16 cellular contexts compared by ENCODE assay signal in the genomic region with DNA sequence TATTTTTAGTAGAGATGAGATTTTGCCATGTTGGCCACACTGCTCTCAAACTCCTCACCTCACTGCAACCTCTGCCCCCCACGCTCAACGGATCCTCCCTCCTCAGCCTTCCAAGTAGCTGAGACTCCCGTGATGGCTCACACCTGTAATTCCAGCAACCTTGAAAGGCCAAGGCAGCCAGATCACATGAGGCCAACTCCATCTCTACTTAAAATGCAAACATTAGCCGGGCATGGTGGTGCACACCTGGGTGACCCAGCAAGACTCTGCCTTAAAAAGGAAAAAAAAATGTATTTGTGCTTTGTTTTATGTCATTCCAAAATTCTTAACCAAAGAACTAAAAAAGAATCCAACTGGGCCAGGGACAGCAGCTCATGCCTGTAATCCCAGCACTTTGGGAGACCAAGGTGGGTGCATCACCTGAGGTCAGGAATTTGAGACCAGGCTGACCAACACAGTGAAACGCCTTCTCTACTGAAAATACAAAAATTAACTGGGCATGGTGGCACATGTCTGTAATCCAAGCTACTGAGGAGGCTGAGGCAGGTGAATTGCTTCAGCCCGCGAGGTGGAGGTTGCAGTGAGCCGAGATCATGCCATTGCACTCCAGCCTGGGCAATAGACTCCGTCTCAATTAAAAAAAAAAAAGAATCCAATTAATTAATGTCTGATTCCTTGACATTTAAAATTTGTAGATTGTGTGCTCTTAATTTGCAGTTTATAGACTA. TPM values are rescaled to one million over a fixed set of nuclear protein-coding genes. Genes with fewer than 3 reads are reported as not detected.
DNase-seq lines count a peak whose midpoint lies in the region; ATAC-seq and TF ChIP-seq lines count a peak whose summit lies in the region.
"Not testable (repeated sequence)": the region's sequence is repeated elsewhere in the genome, so short reads cannot be mapped to it uniquely, and the experiment has no call there.
"Had no signal": no experiment of that assay in that cellular context is flagged by ENCODE, and none has a peak within 500 bp of the region (broad histone marks: within the 10 kb centered on the region; RNA-seq: fewer than 3 reads in every experiment).

No MANE protein-coding gene starts in this region.

- H3K36me3 Mint-ChIP-seq in activated CD8-positive, alpha-beta T cell treated with anti-CD3 and anti-CD28 coated beads, Interleukin-2, amount 10 ng/mL, durations not matched to agents 7 days and 5 days (ENCODE audit: low read depth); neural progenitor cell; progenitor cell of endocrine pancreas (ENCODE audit: insufficient read depth): not testable (repeated sequence)
- H3K36me3 Mint-ChIP-seq in endothelial cell (ENCODE audit: low read depth, unreplicated experiment): peaks cover 12% of the 10 kb centered on the region

- H3K9ac ChIP-seq in neural progenitor cell: not testable (repeated sequence)

- H3K4me3 ChIP-seq in neural progenitor cell; aorta (ENCODE audit: low read length in 2 of 2): not testable (repeated sequence)

- ATAC-seq in activated CD8-positive, alpha-beta T cell treated with anti-CD3 and anti-CD28 coated beads, Interleukin-2, amount 10 ng/mL, durations not matched to agents 7 days and 5 days; left lobe of liver: not testable (repeated sequence)
- ATAC-seq in aorta (ENCODE audit: low FRiP score): peak; percentile 4

- intact Hi-C loops in aorta (cut with DNase I): not testable (repeated sequence)

- not testable (repeated sequence) for H3K27me3 Mint-ChIP-seq in activated CD8-positive, alpha-beta T cell treated with anti-CD3 and anti-CD28 coated beads, Interleukin-2, amount 10 ng/mL, durations not matched to agents 7 days and 5 days (ENCODE audit: low read depth); neural progenitor cell (ENCODE audit: insufficient read depth, low read depth); progenitor cell of endocrine pancreas
- H3K27me3 Mint-ChIP-seq in endothelial cell (ENCODE audit: unreplicated experiment): peaks cover 14% of the 10 kb centered on the region

- H3K79me2 ChIP-seq in neural progenitor cell (ENCODE audit: low read depth): not testable (repeated sequence)

- DNase-seq in activated CD8-positive, alpha-beta T cell treated with anti-CD3 and anti-CD28 coated beads, Interleukin-2, amount 10 ng/mL, durations not matched to agents 7 days and 5 days: peak; percentile 12
- not testable (repeated sequence) for DNase-seq in endothelial cell (ENCODE audit: low spot score); neural progenitor cell (ENCODE audit: low spot score); aorta
- DNase-seq in left lobe of liver (ENCODE audit: low spot score) (peak; percentile 23), progenitor cell of endocrine pancreas (ENCODE audit: low spot score, unreplicated experiment) (peak; percentile 4)

- not testable (repeated sequence) for TF ChIP-seq CTCF in endothelial cell (IDR thresholded peaks at IDR 0.05; ENCODE audit: unreplicated experiment); neural progenitor cell (IDR thresholded peaks at IDR 0.05); progenitor cell of endocrine pancreas (IDR thresholded peaks at IDR 0.05; ENCODE audit: unreplicated experiment)

- H3K36me3 ChIP-seq in neural progenitor cell; aorta (ENCODE audit: control insufficient read depth in 1 of 2, insufficient read depth in 2 of 2, low read length in 1 of 2): not testable (repeated sequence)

- CTCF ChIA-PET in activated CD8-positive, alpha-beta T cell treated with anti-CD3 and anti-CD28 coated beads, Interleukin-2, amount 10 ng/mL, durations not matched to agents 7 days and 5 days (lab: Charles Lee): not testable (repeated sequence)

- H3K9me3 Mint-ChIP-seq in activated CD8-positive, alpha-beta T cell treated with anti-CD3 and anti-CD28 coated beads, Interleukin-2, amount 10 ng/mL, durations not matched to agents 7 days and 5 days (ENCODE audit: insufficient read depth): not testable (repeated sequence)
- peaks cover 37% of the 10 kb centered on the region for H3K9me3 Mint-ChIP-seq in endothelial cell (ENCODE audit: unreplicated experiment)
- H3K9me3 Mint-ChIP-seq in neural progenitor cell: peaks cover 40% of the 10 kb centered on the region
- H3K9me3 Mint-ChIP-seq in progenitor cell of endocrine pancreas (ENCODE audit: low read depth): peaks cover 46% of the 10 kb centered on the region

- H3K9me3 ChIP-seq in neural progenitor cell (ENCODE audit: low read depth): peaks cover 22% of the 10 kb centered on the region
- not testable (repeated sequence) for H3K9me3 ChIP-seq in aorta (ENCODE audit: control insufficient read depth, low read length)

- not testable (repeated sequence) for H3K27ac Mint-ChIP-seq in activated CD8-positive, alpha-beta T cell treated with anti-CD3 and anti-CD28 coated beads, Interleukin-2, amount 10 ng/mL, durations not matched to agents 7 days and 5 days; endothelial cell (ENCODE audit: unreplicated experiment); neural progenitor cell; progenitor cell of endocrine pancreas

- H2AFZ ChIP-seq in neural progenitor cell (replicated peaks): not testable (repeated sequence)

- not testable (repeated sequence) for H3F3A ChIP-seq in neural progenitor cell (ENCODE audit: low read depth)

- not testable (repeated sequence) for H3K27me3 ChIP-seq in neural progenitor cell; aorta (ENCODE audit: control insufficient read depth in 1 of 2, insufficient read depth in 2 of 2, low read length in 1 of 2)

- not testable (repeated sequence) for H3K4me2 ChIP-seq in neural progenitor cell

- 81% methylated on average over 9 of the region's 9 CpGs for WGBS in aorta, 2 donors

- not testable (repeated sequence) for H3K27ac ChIP-seq in neural progenitor cell; aorta (ENCODE audit: low read depth in 1 of 2, low read length in 2 of 2)

- not testable (repeated sequence) for H4K20me1 ChIP-seq in neural progenitor cell (ENCODE audit: low read depth)

- H3K4me1 Mint-ChIP-seq in activated CD8-positive, alpha-beta T cell treated with anti-CD3 and anti-CD28 coated beads, Interleukin-2, amount 10 ng/mL, durations not matched to agents 7 days and 5 days (ENCODE audit: low read depth); endothelial cell (ENCODE audit: unreplicated experiment); neural progenitor cell; progenitor cell of endocrine pancreas (ENCODE audit: low read depth): not testable (repeated sequence)

- not testable (repeated sequence) for H3K4me1 ChIP-seq in neural progenitor cell; aorta (ENCODE audit: control insufficient read depth in 1 of 2, insufficient read depth in 2 of 2, low read length in 2 of 2)

- POLR2A ChIA-PET in activated CD8-positive, alpha-beta T cell treated with anti-CD3 and anti-CD28 coated beads, Interleukin-2, amount 10 ng/mL, durations not matched to agents 7 days and 5 days (lab: Charles Lee): not testable (repeated sequence)

- H3K4me3 Mint-ChIP-seq in activated CD8-positive, alpha-beta T cell treated with anti-CD3 and anti-CD28 coated beads, Interleukin-2, amount 10 ng/mL, durations not matched to agents 7 days and 5 days; progenitor cell of endocrine pancreas (ENCODE audit: low read depth): not testable (repeated sequence)
- peak overlapping the region; percentile 33 for H3K4me3 Mint-ChIP-seq in endothelial cell (ENCODE audit: unreplicated experiment)
- H3K4me3 Mint-ChIP-seq in neural progenitor cell: peak overlapping the region; percentile 64

RNA-seq across cellular contexts. Expression of gene PRAMEF5, which starts 10.3 kb away (rescaled TPM):
- total RNA-seq in activated CD8-positive, alpha-beta T cell treated with anti-CD3 and anti-CD28 coated beads, Interleukin-2, amount 10 ng/mL, durations not matched to agents 7 days and 5 days: not detected
- not detected for total RNA-seq in endothelial cell (ENCODE audit: unreplicated experiment)
- not detected for total RNA-seq in left lobe of liver
- total RNA-seq in neural progenitor cell (ENCODE audit: low replicate concordance): not detected in 2 replicates
- total RNA-seq in progenitor cell of endocrine pancreas: not detected in 2 replicates
- not detected for total RNA-seq in aorta
- polyA plus RNA-seq in aorta: not detected
- total RNA-seq: A172; A673; Calu3; CD4-positive, alpha-beta memory T cell; Daoy; GM23338; H4; H9 had no signal
- polyA plus RNA-seq: BJ; CD4-positive, alpha-beta memory T cell; GM23338 had no signal

RNA-seq across cellular contexts. Expression of gene PRAMEF18, which starts 17.7 kb away (rescaled TPM):
- total RNA-seq in activated CD8-positive, alpha-beta T cell treated with anti-CD3 and anti-CD28 coated beads, Interleukin-2, amount 10 ng/mL, durations not matched to agents 7 days and 5 days: not detected
- not detected for total RNA-seq in endothelial cell (ENCODE audit: unreplicated experiment)
- total RNA-seq in left lobe of liver: not detected
- total RNA-seq in neural progenitor cell (ENCODE audit: low replicate concordance): not detected in 2 replicates
- total RNA-seq in progenitor cell of endocrine pancreas: not detected in 2 replicates
- total RNA-seq in aorta: not detected
- polyA plus RNA-seq in aorta: not detected
- total RNA-seq: A172; A673; Calu3; CD4-positive, alpha-beta memory T cell; Daoy; G401; GM23338; H4; H9 had no signal
- polyA plus RNA-seq: BJ; CD4-positive, alpha-beta memory T cell; GM23338 had no signal

RNA-seq across cellular contexts. Expression of gene PRAMEF8, which starts 41.2 kb away (rescaled TPM):
- total RNA-seq in activated CD8-positive, alpha-beta T cell treated with anti-CD3 and anti-CD28 coated beads, Interleukin-2, amount 10 ng/mL, durations not matched to agents 7 days and 5 days: not detected
- total RNA-seq in endothelial cell (ENCODE audit: unreplicated experiment) (not detected), left lobe of liver (not detected), neural progenitor cell (ENCODE audit: low replicate concordance) (not detected in 2 replicates), progenitor cell of endocrine pancreas (not detected in 2 replicates), aorta (not detected)
- not detected for polyA plus RNA-seq in aorta
- total RNA-seq: A172; A673; Calu3; CD4-positive, alpha-beta memory T cell; Daoy; GM23338; H4; H9 had no signal
- polyA plus RNA-seq: BJ; CD4-positive, alpha-beta memory T cell; GM23338 had no signal

RNA-seq across cellular contexts. Expression of gene PRAMEF13, which starts 42.5 kb away (rescaled TPM):
- not detected for total RNA-seq in activated CD8-positive, alpha-beta T cell treated with anti-CD3 and anti-CD28 coated beads, Interleukin-2, amount 10 ng/mL, durations not matched to agents 7 days and 5 days
- total RNA-seq in endothelial cell (ENCODE audit: unreplicated experiment) (not detected), left lobe of liver (not detected), neural progenitor cell (ENCODE audit: low replicate concordance) (not detected in 2 replicates), progenitor cell of endocrine pancreas (not detected in 2 replicates), aorta (not detected)
- polyA plus RNA-seq in aorta: not detected
- total RNA-seq: A172; Calu3; CD4-positive, alpha-beta memory T cell; Daoy; GM23338; H4; H9 had no signal
- polyA plus RNA-seq: BJ; CD4-positive, alpha-beta memory T cell; GM23338 had no signal

RNA-seq across cellular contexts. Expression of gene PRAMEF33, which starts 59.6 kb away (rescaled TPM):
- not detected for total RNA-seq in activated CD8-positive, alpha-beta T cell treated with anti-CD3 and anti-CD28 coated beads, Interleukin-2, amount 10 ng/mL, durations not matched to agents 7 days and 5 days
- total RNA-seq in endothelial cell (ENCODE audit: unreplicated experiment) (not detected), left lobe of liver (0.25 TPM), neural progenitor cell (ENCODE audit: low replicate concordance) (not detected in 2 replicates), progenitor cell of endocrine pancreas (not detected in 2 replicates), aorta (not detected)
- not detected for polyA plus RNA-seq in aorta
- total RNA-seq: A172; A673; Calu3; CD4-positive, alpha-beta memory T cell; Daoy; G401; GM23338; H4; H9 had no signal
- polyA plus RNA-seq: BJ; CD4-positive, alpha-beta memory T cell; GM23338 had no signal
